ENCODE assay signal across 20 cellular contexts in the genomic region with DNA sequence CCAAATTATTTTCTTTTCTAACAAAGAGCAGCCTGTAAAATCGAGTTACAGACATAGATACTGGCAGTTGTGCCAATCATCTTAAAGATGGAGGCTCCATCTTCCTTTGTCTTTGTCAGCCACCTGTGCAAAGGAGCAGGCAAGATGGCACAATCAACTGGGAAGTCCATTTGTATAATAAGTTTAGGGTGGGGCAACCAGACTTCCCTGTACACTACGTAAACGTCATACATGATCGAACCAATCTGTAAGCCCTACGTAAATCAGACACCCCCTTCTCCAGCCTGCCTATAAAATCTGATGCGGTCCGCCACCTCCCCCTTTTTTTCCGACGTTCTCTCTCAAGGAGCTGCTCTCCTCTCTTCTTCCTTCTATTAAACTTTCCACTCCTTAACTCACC.
"Had no signal": no experiment of that assay in that cellular context is flagged by ENCODE, and none has a peak within 500 bp of the region (broad histone marks: within the 10 kb centered on the region; RNA-seq: fewer than 3 reads in every experiment).

No MANE protein-coding gene starts in this region.

- H3K4me3 ChIP-seq: gastrocnemius medialis, heart right ventricle, lung, mucosa of descending colon, prostate gland, right lobe of liver, uterus had no signal

- FAIRE-seq: islet of Langerhans had no signal

- H3K27ac ChIP-seq: gastrocnemius medialis, heart right ventricle, prostate gland, right lobe of liver, uterus had no signal

- H3K27me3 ChIP-seq: gastrocnemius medialis, heart right ventricle, right lobe of liver, uterus had no signal

- H3K36me3 ChIP-seq: gastrocnemius medialis, heart right ventricle, prostate gland, right lobe of liver, uterus had no signal

- DNase-seq: activated CD4-positive, alpha-beta T cell treated with anti-CD3 and anti-CD28 coated beads, Interleukin-2, amount 10 ng/mL, durations not matched to agents 7 days and 5 days; activated CD4-positive, CD25-positive, alpha-beta regulatory T cell; activated CD8-positive, alpha-beta memory T cell treated with anti-CD3 and anti-CD28 coated beads, Interleukin-2, amount 50 U/mL, for 48 hours; activated naive CD4-positive, alpha-beta T cell; activated naive CD8-positive, alpha-beta T cell treated with anti-CD3 and anti-CD28 coated beads, Interleukin-2, amount 10 ng/mL, durations not matched to agents 7 days and 5 days; cerebellar nuclear complex; effector memory CD8-positive, alpha-beta T cell; erythroblast; gastrocnemius medialis; heart right ventricle; left colon; naive thymus-derived CD4-positive, alpha-beta T cell; right lobe of liver; stimulated activated CD4-positive, alpha-beta T cell treated with anti-CD3 and anti-CD28 coated beads, Interleukin-1b, Interleukin-23, amount 100 ng/mL, for 48 hours; uterus had no signal

- H3K4me1 ChIP-seq: prostate gland, right lobe of liver had no signal

- H3K4me3 Mint-ChIP-seq: activated CD4-positive, alpha-beta T cell treated with anti-CD3 and anti-CD28 coated beads, Interleukin-2, amount 10 ng/mL, durations not matched to agents 7 days and 5 days; activated naive CD8-positive, alpha-beta T cell treated with anti-CD3 and anti-CD28 coated beads, Interleukin-2, amount 10 ng/mL, durations not matched to agents 7 days and 5 days; dendritic cell treated with granulocyte-macrophage colony-stimulating factor and Interleukin-4, amounts not matched to agents 40 ng/mL and 50 ng/mL, for 4 days; effector memory CD8-positive, alpha-beta T cell; naive thymus-derived CD4-positive, alpha-beta T cell had no signal

- H3K27ac Mint-ChIP-seq: activated CD4-positive, alpha-beta T cell treated with anti-CD3 and anti-CD28 coated beads, Interleukin-2, amount 10 ng/mL, durations not matched to agents 7 days and 5 days; dendritic cell treated with granulocyte-macrophage colony-stimulating factor and Interleukin-4, amounts not matched to agents 40 ng/mL and 50 ng/mL, for 4 days had no signal

- H3K9me3 Mint-ChIP-seq: activated CD4-positive, alpha-beta T cell treated with anti-CD3 and anti-CD28 coated beads, Interleukin-2, amount 10 ng/mL, durations not matched to agents 7 days and 5 days; effector memory CD8-positive, alpha-beta T cell had no signal

- H3K9me3 ChIP-seq: gastrocnemius medialis, heart right ventricle, mucosa of descending colon, prostate gland, right lobe of liver, uterus had no signal

- H3K27me3 Mint-ChIP-seq: effector memory CD8-positive, alpha-beta T cell; naive thymus-derived CD4-positive, alpha-beta T cell had no signal

- ATAC-seq: effector memory CD8-positive, alpha-beta T cell; gastrocnemius medialis; heart right ventricle; left colon; mucosa of descending colon; naive thymus-derived CD4-positive, alpha-beta T cell; right lobe of liver had no signal
